Comparison of ENCODE assay signal across 8 cellular contexts in the genomic region with DNA sequence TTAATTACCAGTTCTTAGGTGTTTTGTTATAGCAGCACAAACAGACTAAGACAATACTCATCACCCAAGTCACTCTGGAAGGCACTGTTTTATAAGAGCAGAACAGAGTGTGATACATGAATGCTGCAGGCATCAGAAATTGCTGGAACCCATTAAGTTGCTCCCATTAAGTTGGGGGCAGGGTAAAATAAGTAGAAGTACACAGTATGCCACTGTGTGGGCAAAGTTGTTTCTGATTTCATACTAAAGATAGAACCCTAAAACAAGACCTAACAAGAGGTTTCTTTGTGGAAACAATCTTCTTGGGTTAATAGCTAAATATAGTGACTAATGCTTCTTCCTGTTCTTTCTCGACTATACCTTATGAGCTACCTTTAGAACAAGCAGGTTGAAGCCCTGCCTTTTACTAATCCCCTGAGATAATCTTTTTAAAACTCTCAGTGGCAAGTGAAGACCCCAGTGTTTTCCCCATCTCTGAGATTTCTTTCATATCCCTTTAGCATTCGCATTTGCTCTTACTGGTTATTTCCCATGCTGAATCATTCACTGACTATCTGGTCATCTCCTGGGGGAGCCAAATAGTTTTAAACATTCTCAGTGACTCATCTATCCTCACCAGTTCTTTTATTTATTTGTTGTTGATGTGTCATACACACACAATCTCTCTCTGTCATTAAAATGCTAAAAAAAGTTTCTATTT. TPM values are rescaled to one million over a fixed set of nuclear protein-coding genes. Genes with fewer than 3 reads are reported as not detected.
DNase-seq lines count a peak whose midpoint lies in the region; ATAC-seq and TF ChIP-seq lines count a peak whose summit lies in the region.

No MANE protein-coding gene starts in this region.

- no peak overlapping the region for H2BK15ac ChIP-seq in neuronal stem cell (ENCODE audit: low read length)

- H2AFZ ChIP-seq in neuronal stem cell (ENCODE audit: low read length), result no peak overlapping the region

- ATAC-seq in GM18505 (IDR thresholded peaks at IDR 0.05; ENCODE audit: unreplicated experiment), result peak; percentile 61
- ATAC-seq in HG02588 (IDR thresholded peaks at IDR 0.05; ENCODE audit: unreplicated experiment), result peak; percentile 73
- ATAC-seq in Panc1, result peak; percentile 98
- peak; percentile 66 for ATAC-seq in left lung

- no peak overlapping the region for H2BK5ac ChIP-seq in neuronal stem cell (ENCODE audit: low read length)

- no peak overlapping the region for H4K8ac ChIP-seq in neuronal stem cell (ENCODE audit: low read depth, low read length)

- H3K23ac ChIP-seq in neuronal stem cell (ENCODE audit: low read depth, low read length, poor library complexity), result no peak overlapping the region

- H3K18ac ChIP-seq in neuronal stem cell (ENCODE audit: low read length), result no peak overlapping the region

- H3K27ac ChIP-seq in Panc1 (ENCODE audit: low read length), result peak overlapping the region; percentile 62
- peak overlapping the region in 1 of 2 donors; percentile 30 for H3K27ac ChIP-seq in left lung
- H3K27ac ChIP-seq in neuronal stem cell (replicated peaks; ENCODE audit: low read length), result no peak overlapping the region
- peak overlapping the region in 1 of 2 donors; percentile 36 for H3K27ac ChIP-seq in tibial artery

- no TSS peak for BruUV-seq in Panc1 (replicated peaks; lab: Mats Ljungman, UMichigan)

- no peaks in the 10 kb centered on the region for H3K79me1 ChIP-seq in neuronal stem cell (ENCODE audit: low read depth, low read length)

- H3K27me3 ChIP-seq in Panc1 (ENCODE audit: control insufficient read depth, insufficient read depth, low read length) (no peaks in the 10 kb centered on the region), left lung (no peaks in the 10 kb centered on the region), neuronal stem cell (ENCODE audit: control insufficient read depth in 3 of 3, insufficient read depth in 3 of 3, low read depth in 1 of 3, low read length in 3 of 3) (no peaks in the 10 kb centered on the region), tibial artery (no peaks in the 10 kb centered on the region)

- H3K4me3 ChIP-seq in Panc1 (ENCODE audit: low read depth in 2 of 2, low read length in 2 of 2) (no peak overlapping the region), left lung (no peak overlapping the region), neuronal stem cell (ENCODE audit: low read length in 2 of 2) (no peak overlapping the region), tibial artery (no peak overlapping the region)

- H3K36me3 ChIP-seq in Panc1 (ENCODE audit: control insufficient read depth, insufficient read depth, low read length), result no peaks in the 10 kb centered on the region
- no peaks in the 10 kb centered on the region for H3K36me3 ChIP-seq in left lung
- H3K36me3 ChIP-seq in neuronal stem cell (replicated peaks in 1 of 2; ENCODE audit: control insufficient read depth in 2 of 2, insufficient read depth in 2 of 2, low read length in 2 of 2), result no peaks in the 10 kb centered on the region
- H3K36me3 ChIP-seq in tibial artery, result no peaks in the 10 kb centered on the region

- H2BK120ac ChIP-seq in neuronal stem cell (ENCODE audit: low read depth, low read length), result no peak overlapping the region

- POLR2A ChIA-PET in Panc1 (lab: Charles Lee), result no interaction called here

- TF ChIP-seq CTCF in Panc1 (IDR thresholded peaks at IDR 0.05) (no peak), left lung (IDR thresholded peaks at IDR 0.05) (no peak), tibial artery (IDR thresholded peaks at IDR 0.05) (no peak)

- H3K4me1 ChIP-seq in Panc1 (ENCODE audit: control insufficient read depth, insufficient read depth, low read length), result peaks cover 6% of the 10 kb centered on the region; the same call in 1 of the 2 replicates
- no peaks in the 10 kb centered on the region for H3K4me1 ChIP-seq in left lung
- H3K4me1 ChIP-seq in neuronal stem cell (ENCODE audit: control insufficient read depth in 2 of 2, insufficient read depth in 1 of 2, low read depth in 1 of 2, low read length in 2 of 2), result no peaks in the 10 kb centered on the region
- H3K4me1 ChIP-seq in tibial artery, result peaks cover 0 to 17% (median 8%) of the 10 kb centered on the region in 4 donors

- CTCF ChIA-PET in Panc1 (lab: Charles Lee), result interaction anchor here (0.7 kb wide), 1 partner anchor 122 kb away, joined by 5 read pairs; no protein-coding TSS in a partner anchor

- H3K4ac ChIP-seq in neuronal stem cell (ENCODE audit: low read length), result no peak overlapping the region

- no peak overlapping the region for H2BK12ac ChIP-seq in neuronal stem cell (ENCODE audit: low read length)

- H3K4me2 ChIP-seq in neuronal stem cell (ENCODE audit: insufficient read depth, low read length, poor library complexity, severe bottlenecking), result no peak overlapping the region

- DNase-seq in Panc1 (ENCODE audit: low read depth, low spot score) (peak; percentile 80), left lung (no peak), neuronal stem cell (ENCODE audit: low spot score) (no peak), tibial artery (no peak), DMS79 (lab: John Stamatoyannopoulos, UW) (no peak)
- DNase-seq in stimulated activated CD4-positive, alpha-beta T cell treated with anti-CD3 and anti-CD28 coated beads, Interleukin-2, amount 100 ng/mL, for 24 hours, result no peak

- H3K9me3 ChIP-seq in Panc1 (ENCODE audit: control insufficient read depth, insufficient read depth, low read depth, low read length) (peaks cover 7% of the 10 kb centered on the region; the same call in 1 of the 2 replicates), left lung (no peaks in the 10 kb centered on the region), neuronal stem cell (replicated peaks in 1 of 2; ENCODE audit: control insufficient read depth in 2 of 2, insufficient read depth in 1 of 2, low read depth in 1 of 2, low read length in 2 of 2) (no peaks in the 10 kb centered on the region), tibial artery (no peaks in the 10 kb centered on the region)

- no peak overlapping the region for H3K9ac ChIP-seq in neuronal stem cell (ENCODE audit: low read depth, low read length, poor library complexity)

- in situ Hi-C loops in Panc1 (cut with HindIII; ENCODE audit: low pct_unique_long_range_greater_than_20kb, low sequenced_read_pairs), result no loop called here

- no peak overlapping the region for H2AK5ac ChIP-seq in neuronal stem cell (ENCODE audit: low read depth, low read length)

- WGBS in neuronal stem cell (ENCODE audit: extremely low coverage in 2 of 2, insufficient read length in 2 of 2, insufficient replicate concordance in 1 of 2), 2 donors, result no CpG with 5 or more reads among the region's 2 CpGs

- intact Hi-C loops in Panc1 (cut with micrococcal nuclease; ENCODE audit: unreplicated experiment) (no loop called here), left lung (cut with DNase I) (no loop called here), tibial artery (cut with DNase I; ENCODE audit: low total_unique reads) (no loop called here)

- no peak for TF ChIP-seq POLR2A in GM18505 (IDR thresholded peaks at IDR 0.05; ENCODE audit: borderline replicate concordance, extremely low read depth, insufficient read depth, insufficient read length)

- no peak overlapping the region for H4K91ac ChIP-seq in neuronal stem cell (ENCODE audit: low read depth, low read length, poor library complexity)

- no peak overlapping the region for H3K14ac ChIP-seq in neuronal stem cell (ENCODE audit: low read length)

RNA-seq across cellular contexts. Expression of a gene that starts 52.3 kb away (rescaled TPM):
- total RNA-seq in Panc1 (2021; ENCODE audit: unreplicated experiment) (33.8 TPM), left lung (10 to 100 TPM; 15.7 to 30.4 TPM)
- polyA plus RNA-seq in Panc1 (2012; ENCODE audit: insufficient read length), result 16.7 TPM
- polyA plus RNA-seq in neuronal stem cell (2013, experiment 1 of 2), result 4.2 TPM
- 4.6 TPM for polyA plus RNA-seq in neuronal stem cell (2013, experiment 2 of 2)

RNA-seq across cellular contexts. Expression of a gene that starts 52.4 kb away (rescaled TPM):
- total RNA-seq in Panc1 (2021; ENCODE audit: unreplicated experiment) (7.0 TPM), left lung (10 to 100 TPM; 13.0 to 21.4 TPM)
- 5.5 TPM for polyA plus RNA-seq in Panc1 (2012; ENCODE audit: insufficient read length)
- 8.9 TPM for polyA plus RNA-seq in neuronal stem cell (2013, experiment 1 of 2)
- 8.8 TPM for polyA plus RNA-seq in neuronal stem cell (2013, experiment 2 of 2)
